In the genomic region with DNA sequence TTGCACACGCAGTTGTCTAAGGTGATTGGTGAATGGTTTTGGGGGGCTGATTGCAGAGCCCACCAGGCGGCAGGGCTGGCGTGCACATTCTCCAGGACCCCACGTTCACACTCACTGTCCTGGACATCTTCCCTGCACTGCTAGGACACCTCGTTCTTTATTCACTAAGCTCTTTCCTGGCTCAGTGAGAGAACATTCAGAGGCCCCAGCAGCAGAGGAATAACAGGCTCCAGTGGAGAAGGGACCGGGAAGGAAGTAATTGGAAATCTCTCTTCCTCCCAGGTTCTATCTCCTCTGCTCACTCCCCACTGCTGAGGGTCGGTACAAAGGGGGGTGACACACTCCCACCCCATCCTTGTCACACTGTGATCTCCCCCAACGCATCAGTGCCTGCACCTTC, we compare ENCODE assay signal across 17 cellular contexts. TPM values are rescaled to one million over a fixed set of nuclear protein-coding genes. Genes with fewer than 3 reads are reported as not detected.
"Had no signal": no experiment of that assay in that cellular context is flagged by ENCODE, and none has a peak within 500 bp of the region (broad histone marks: within the 10 kb centered on the region; RNA-seq: fewer than 3 reads in every experiment).

No MANE protein-coding gene starts in this region.

- H3K4me1 Mint-ChIP-seq: naive thymus-derived CD8-positive, alpha-beta T cell had no signal

- H3K27ac ChIP-seq: heart right ventricle, ovary, suprapubic skin, tibial artery had no signal

- H3K4me1 ChIP-seq: suprapubic skin, tibial artery had no signal

- H3K36me3 Mint-ChIP-seq: naive thymus-derived CD8-positive, alpha-beta T cell had no signal

- DNase-seq: effector memory CD4-positive, alpha-beta T cell; heart right ventricle; islet precursor cell; mammary epithelial cell; mucosa of descending colon; naive thymus-derived CD8-positive, alpha-beta T cell; right cardiac atrium; small intestine; stimulated activated CD4-positive, alpha-beta T cell treated with anti-CD3 and anti-CD28 coated beads, Interleukin-2, amount 100 ng/mL, for 48 hours; stimulated activated naive CD4-positive, alpha-beta T cell treated with Interleukin-2 at 50 U/mL for 16 hours had no signal

- H3K4me3 Mint-ChIP-seq: naive thymus-derived CD8-positive, alpha-beta T cell had no signal

- FAIRE-seq: endometrium, frontal cortex, small intestine had no signal

- ATAC-seq: esophagus mucosa; left lobe of liver; mucosa of descending colon; naive thymus-derived CD8-positive, alpha-beta T cell; right cardiac atrium had no signal

- H3K9me3 ChIP-seq: heart right ventricle, mucosa of descending colon, ovary, suprapubic skin, tibial artery had no signal

- H3K27me3 ChIP-seq: ovary had no signal

- H3K4me3 ChIP-seq: heart right ventricle, mucosa of descending colon, ovary, suprapubic skin, tibial artery had no signal

- H3K9me3 Mint-ChIP-seq: naive thymus-derived CD8-positive, alpha-beta T cell had no signal

- H3K36me3 ChIP-seq: ovary, suprapubic skin had no signal

- H3K27ac Mint-ChIP-seq: naive thymus-derived CD8-positive, alpha-beta T cell had no signal

RNA-seq across cellular contexts. Expression of a gene that starts 25.5 kb away (rescaled TPM):
- polyA plus RNA-seq: naive thymus-derived CD8-positive, alpha-beta T cell had no signal
